In the genomic region with DNA sequence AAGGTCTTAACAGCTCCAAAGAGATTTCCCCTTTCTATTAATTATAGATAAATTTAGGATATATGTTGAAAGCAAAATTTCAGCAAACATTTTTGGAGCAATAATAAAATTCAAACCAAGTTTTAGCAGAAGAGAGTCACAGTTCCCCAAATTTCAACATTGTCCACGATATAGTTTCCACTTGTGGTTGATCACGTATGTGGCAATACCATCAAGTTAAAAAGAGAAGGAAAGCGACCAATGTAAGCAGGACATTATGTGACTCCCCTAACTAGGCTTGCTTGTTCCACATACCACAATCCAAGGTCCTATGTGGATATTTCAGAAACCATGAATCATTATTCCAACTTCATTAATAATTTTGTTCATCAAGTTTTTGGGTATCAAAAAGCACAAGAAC, we compare ENCODE assay signal across 21 cellular contexts. TPM values are rescaled to one million over a fixed set of nuclear protein-coding genes. Genes with fewer than 3 reads are reported as not detected.
DNase-seq lines count a peak whose midpoint lies in the region; ATAC-seq and TF ChIP-seq lines count a peak whose summit lies in the region.
"Had no signal": no experiment of that assay in that cellular context is flagged by ENCODE, and none has a peak within 500 bp of the region (broad histone marks: within the 10 kb centered on the region; RNA-seq: fewer than 3 reads in every experiment).

No MANE protein-coding gene starts in this region.

- no peaks in the 10 kb centered on the region for H3K27me3 Mint-ChIP-seq in activated CD4-positive, alpha-beta memory T cell treated with anti-CD3 and anti-CD28 coated beads for 36 hours
- H3K27me3 Mint-ChIP-seq in activated CD4-positive, alpha-beta memory T cell treated with anti-CD3 and anti-CD28 coated beads, Interleukin-2, amount 10 ng/mL, durations not matched to agents 7 days and 5 days, result no peaks in the 10 kb centered on the region
- H3K27me3 Mint-ChIP-seq in activated T-helper 17 cell treated with anti-CD3 and anti-CD28 coated beads, Interleukin-2, amount 50 U/mL, for 72 hours, result no peaks in the 10 kb centered on the region
- H3K27me3 Mint-ChIP-seq in activated T-helper 2 cell treated with anti-CD3 and anti-CD28 coated beads, Interferon-gamma antibody, Interleukin-2, Interleukin-4, amounts not matched to agents 10 μg/mL and 5 μg/mL and 100 μg/mL, durations not matched to agents 14 hours and 24 hours and 36 hours (ENCODE audit: low read depth), result no peaks in the 10 kb centered on the region

- H3K9me3 ChIP-seq in spleen (no peaks in the 10 kb centered on the region), mucosa of descending colon (no peaks in the 10 kb centered on the region)
- H3K9me3 ChIP-seq: ascending aorta, thoracic aorta had no signal

- POLR2A ChIA-PET in activated CD4-positive, alpha-beta memory T cell treated with anti-CD3 and anti-CD28 coated beads for 36 hours (lab: Charles Lee), result no interaction called here
- POLR2A ChIA-PET in activated CD4-positive, alpha-beta memory T cell treated with anti-CD3 and anti-CD28 coated beads, Interleukin-2, amount 10 ng/mL, durations not matched to agents 7 days and 5 days (lab: Charles Lee), result interaction anchor here (0.7 to 1.0 kb wide), 3 partner anchors 13 to 95 kb away, joined by 3 to 4 read pairs (median 4); partner anchors contain the start of gene WBP4

- no peak for TF ChIP-seq POLR2A in NB4 (IDR thresholded peaks at IDR 0.05; ENCODE audit: extremely low read depth, insufficient read length)
- no peak for TF ChIP-seq POLR2A in spleen (IDR thresholded peaks at IDR 0.05)

- CTCF ChIA-PET in activated CD4-positive, alpha-beta memory T cell treated with anti-CD3 and anti-CD28 coated beads for 36 hours (lab: Charles Lee), result interaction anchor here (1.4 kb wide), 1 partner anchor 256 kb away, joined by 3 read pairs; no protein-coding TSS in a partner anchor
- CTCF ChIA-PET in activated CD4-positive, alpha-beta memory T cell treated with anti-CD3 and anti-CD28 coated beads, Interleukin-2, amount 10 ng/mL, durations not matched to agents 7 days and 5 days (lab: Charles Lee), result no interaction called here

- peak overlapping the region; percentile 69 for H3K27ac Mint-ChIP-seq in activated CD4-positive, alpha-beta memory T cell treated with anti-CD3 and anti-CD28 coated beads for 36 hours
- H3K27ac Mint-ChIP-seq in activated CD4-positive, alpha-beta memory T cell treated with anti-CD3 and anti-CD28 coated beads, Interleukin-2, amount 10 ng/mL, durations not matched to agents 7 days and 5 days, result no peak overlapping the region
- H3K27ac Mint-ChIP-seq in activated T-helper 17 cell treated with anti-CD3 and anti-CD28 coated beads, Interleukin-2, amount 50 U/mL, for 72 hours, result no peak overlapping the region
- H3K27ac Mint-ChIP-seq in activated T-helper 2 cell treated with anti-CD3 and anti-CD28 coated beads, Interferon-gamma antibody, Interleukin-2, Interleukin-4, amounts not matched to agents 10 μg/mL and 5 μg/mL and 100 μg/mL, durations not matched to agents 14 hours and 24 hours and 36 hours, result no peak overlapping the region
- H3K27ac Mint-ChIP-seq: nephron progenitor cell had no signal

- H3K4me1 ChIP-seq in spleen, result peaks cover 77 to 100% (median 100%) of the 10 kb centered on the region in 6 donors
- peaks cover 39% of the 10 kb centered on the region for H3K4me1 ChIP-seq in mucosa of descending colon (ENCODE audit: low read depth)

- H3K36me3 ChIP-seq in spleen, result peaks cover 0 to 8% (median 0%) of the 10 kb centered on the region in 6 donors
- no peaks in the 10 kb centered on the region for H3K36me3 ChIP-seq in mucosa of descending colon (ENCODE audit: low read depth)
- H3K36me3 ChIP-seq: ascending aorta, thoracic aorta had no signal

- no peak for ATAC-seq in activated T-helper 17 cell treated with anti-CD3 and anti-CD28 coated beads, Interleukin-2, amount 50 U/mL, for 72 hours (replicated peaks)
- no peak for ATAC-seq in mucosa of descending colon
- ATAC-seq: CD8-positive, alpha-beta T cell had no signal

- no peak overlapping the region for H3K4me3 Mint-ChIP-seq in activated CD4-positive, alpha-beta memory T cell treated with anti-CD3 and anti-CD28 coated beads for 36 hours
- H3K4me3 Mint-ChIP-seq in activated CD4-positive, alpha-beta memory T cell treated with anti-CD3 and anti-CD28 coated beads, Interleukin-2, amount 10 ng/mL, durations not matched to agents 7 days and 5 days, result no peak overlapping the region
- H3K4me3 Mint-ChIP-seq in activated T-helper 17 cell treated with anti-CD3 and anti-CD28 coated beads, Interleukin-2, amount 50 U/mL, for 72 hours, result peak overlapping the region; percentile 61
- H3K4me3 Mint-ChIP-seq in activated T-helper 2 cell treated with anti-CD3 and anti-CD28 coated beads, Interferon-gamma antibody, Interleukin-2, Interleukin-4, amounts not matched to agents 10 μg/mL and 5 μg/mL and 100 μg/mL, durations not matched to agents 14 hours and 24 hours and 36 hours (ENCODE audit: low read depth), result no peak overlapping the region
- H3K4me3 Mint-ChIP-seq: nephron progenitor cell had no signal

- H3K4me1 Mint-ChIP-seq in activated CD4-positive, alpha-beta memory T cell treated with anti-CD3 and anti-CD28 coated beads for 36 hours (ENCODE audit: low read depth), result peaks cover 92% of the 10 kb centered on the region
- peaks cover 80% of the 10 kb centered on the region for H3K4me1 Mint-ChIP-seq in activated CD4-positive, alpha-beta memory T cell treated with anti-CD3 and anti-CD28 coated beads, Interleukin-2, amount 10 ng/mL, durations not matched to agents 7 days and 5 days
- H3K4me1 Mint-ChIP-seq in activated T-helper 17 cell treated with anti-CD3 and anti-CD28 coated beads, Interleukin-2, amount 50 U/mL, for 72 hours, result peaks cover 54% of the 10 kb centered on the region
- peaks cover 67% of the 10 kb centered on the region for H3K4me1 Mint-ChIP-seq in activated T-helper 2 cell treated with anti-CD3 and anti-CD28 coated beads, Interferon-gamma antibody, Interleukin-2, Interleukin-4, amounts not matched to agents 10 μg/mL and 5 μg/mL and 100 μg/mL, durations not matched to agents 14 hours and 24 hours and 36 hours (ENCODE audit: low read depth)

- H3K36me3 Mint-ChIP-seq in activated CD4-positive, alpha-beta memory T cell treated with anti-CD3 and anti-CD28 coated beads for 36 hours, result no peaks in the 10 kb centered on the region
- H3K36me3 Mint-ChIP-seq in activated CD4-positive, alpha-beta memory T cell treated with anti-CD3 and anti-CD28 coated beads, Interleukin-2, amount 10 ng/mL, durations not matched to agents 7 days and 5 days (ENCODE audit: low read depth), result peaks cover 41% of the 10 kb centered on the region
- peaks cover 68% of the 10 kb centered on the region for H3K36me3 Mint-ChIP-seq in activated T-helper 17 cell treated with anti-CD3 and anti-CD28 coated beads, Interleukin-2, amount 50 U/mL, for 72 hours (ENCODE audit: low read depth)
- peaks cover 21% of the 10 kb centered on the region for H3K36me3 Mint-ChIP-seq in activated T-helper 2 cell treated with anti-CD3 and anti-CD28 coated beads, Interferon-gamma antibody, Interleukin-2, Interleukin-4, amounts not matched to agents 10 μg/mL and 5 μg/mL and 100 μg/mL, durations not matched to agents 14 hours and 24 hours and 36 hours (ENCODE audit: low read depth)

- H3K27ac ChIP-seq in spleen, result peak overlapping the region in 7 of 8 donors; percentile 6 to 87 (median 50)
- H3K27ac ChIP-seq: ascending aorta, GM23248, SK-N-MC, thoracic aorta, VCaP had no signal

- H3K27me3 ChIP-seq in spleen (replicated peaks in 1 of 7), result no peaks in the 10 kb centered on the region
- H3K27me3 ChIP-seq: ascending aorta had no signal

- DNase-seq in activated CD4-positive, alpha-beta memory T cell treated with anti-CD3 and anti-CD28 coated beads for 36 hours, result no peak
- no peak for DNase-seq in activated CD4-positive, alpha-beta memory T cell treated with anti-CD3 and anti-CD28 coated beads, Interleukin-2, amount 10 ng/mL, durations not matched to agents 7 days and 5 days
- DNase-seq in NB4 (ENCODE audit: low read depth) (peak; percentile 91), spleen (no peak), NCI-H82 treated with DMSO at 0.1 percent for 48 hours (lab: John Stamatoyannopoulos, UW; ENCODE audit: unreplicated experiment) (no peak), mucosa of descending colon (no peak)
- DNase-seq in activated T-helper 2 cell treated with anti-CD3 and anti-CD28 coated beads, Interferon-gamma antibody, Interleukin-2, Interleukin-4, amounts not matched to agents 10 μg/mL and 5 μg/mL and 100 μg/mL, durations not matched to agents 14 hours and 24 hours and 36 hours (ENCODE audit: low spot score), result no peak
- DNase-seq: 8988T; activated effector memory CD4-positive, alpha-beta T cell treated with anti-CD3 and anti-CD28 coated beads, Interleukin-2, amount 50 U/mL, for 16 hours; CD8-positive, alpha-beta T cell; DND-41; foreskin melanocyte; GM23248; NCI-H1092 treated with DMSO at 0.1 percent for 48 hours; nephron progenitor cell; NK-92 treated with Interleukin-12 subunit alpha and Interleukin-12 subunit beta, amount 100 ng/mL, for 24 hours had no signal

- intact Hi-C loops in activated CD4-positive, alpha-beta memory T cell treated with anti-CD3 and anti-CD28 coated beads for 36 hours (cut with micrococcal nuclease), result no loop called here
- intact Hi-C loops in spleen (cut with DNase I; ENCODE audit: low total_unique reads) (no loop called here), mucosa of descending colon (cut with DNase I, micrococcal nuclease) (no loop called here)
- intact Hi-C loops in activated T-helper 2 cell treated with anti-CD3 and anti-CD28 coated beads, Interferon-gamma antibody, Interleukin-2, Interleukin-4, amounts not matched to agents 10 μg/mL and 5 μg/mL and 100 μg/mL, durations not matched to agents 14 hours and 24 hours and 36 hours (cut with micrococcal nuclease), result no loop called here

- TF ChIP-seq CTCF in NB4 (IDR thresholded peaks at IDR 0.05; ENCODE audit: low read depth, low read length) (no peak), spleen (IDR thresholded peaks at IDR 0.05 in 8 of 11, conservative IDR thresholded peaks at IDR 0.05 in 3 of 11) (no peak), mucosa of descending colon (IDR thresholded peaks at IDR 0.05) (no peak)

- 29 to 55% (median 31%) methylated on average over 3 of the region's 3 CpGs for WGBS in spleen, 5 donors

- H3K4me3 ChIP-seq in NB4 (ENCODE audit: low read depth, low read length), result peak overlapping the region; percentile 19
- H3K4me3 ChIP-seq in spleen, result peak overlapping the region in 1 of 8 donors; percentile 30
- H3K4me3 ChIP-seq in mucosa of descending colon, result no peak overlapping the region
- H3K4me3 ChIP-seq: ascending aorta, GM23248, SK-N-MC, thoracic aorta had no signal

- H3K9me3 Mint-ChIP-seq in activated CD4-positive, alpha-beta memory T cell treated with anti-CD3 and anti-CD28 coated beads for 36 hours, result no peaks in the 10 kb centered on the region
- H3K9me3 Mint-ChIP-seq in activated CD4-positive, alpha-beta memory T cell treated with anti-CD3 and anti-CD28 coated beads, Interleukin-2, amount 10 ng/mL, durations not matched to agents 7 days and 5 days, result no peaks in the 10 kb centered on the region
- no peaks in the 10 kb centered on the region for H3K9me3 Mint-ChIP-seq in activated T-helper 17 cell treated with anti-CD3 and anti-CD28 coated beads, Interleukin-2, amount 50 U/mL, for 72 hours
- H3K9me3 Mint-ChIP-seq in activated T-helper 2 cell treated with anti-CD3 and anti-CD28 coated beads, Interferon-gamma antibody, Interleukin-2, Interleukin-4, amounts not matched to agents 10 μg/mL and 5 μg/mL and 100 μg/mL, durations not matched to agents 14 hours and 24 hours and 36 hours, result no peaks in the 10 kb centered on the region
- H3K9me3 Mint-ChIP-seq: CD8-positive, alpha-beta T cell; nephron progenitor cell had no signal

RNA-seq across cellular contexts. Expression of gene ELF1, which starts 52.8 kb away (rescaled TPM):
- total RNA-seq in activated CD4-positive, alpha-beta memory T cell treated with anti-CD3 and anti-CD28 coated beads for 36 hours, result 10 to 100 TPM; 70.8 to 71.2 TPM
- 100 to 1,000 TPM; 159 to 169 TPM for total RNA-seq in activated CD4-positive, alpha-beta memory T cell treated with anti-CD3 and anti-CD28 coated beads, Interleukin-2, amount 10 ng/mL, durations not matched to agents 7 days and 5 days
- 10 to 100 TPM; 76.0 to 80.1 TPM for total RNA-seq in activated T-helper 17 cell treated with anti-CD3 and anti-CD28 coated beads, Interleukin-2, amount 50 U/mL, for 72 hours
- total RNA-seq in spleen (100 to 1,000 TPM; 107 to 146 (median 124) TPM), mucosa of descending colon (100 to 1,000 TPM in 1 of 3 donors, 10 to 100 TPM in 2; 80.2 to 111 (median 96.8) TPM)
- 10 to 100 TPM; 18.0 to 33.7 (median 28.3) TPM for polyA plus RNA-seq in spleen
- total RNA-seq in activated T-helper 2 cell treated with anti-CD3 and anti-CD28 coated beads, Interferon-gamma antibody, Interleukin-2, Interleukin-4, amounts not matched to agents 10 μg/mL and 5 μg/mL and 100 μg/mL, durations not matched to agents 14 hours and 24 hours and 36 hours, result 65.3 and 68.1 TPM in 2 replicates
